In genomic region chr17:63768433-63768832, GRCh38 we compare ENCODE assay signal across 23 cellular contexts.
"Had no signal": no experiment of that assay in that cellular context is flagged by ENCODE, and none has a peak within 500 bp of the region (broad histone marks: within the 10 kb centered on the region; RNA-seq: fewer than 3 reads in every experiment).

No MANE protein-coding gene starts in this region.

- FAIRE-seq: astrocyte, islet of Langerhans, small intestine had no signal

- H3K4me3 Mint-ChIP-seq: activated CD8-positive, alpha-beta T cell treated with anti-CD3 and anti-CD28 coated beads for 36 hours; effector memory CD8-positive, alpha-beta T cell; memory B cell; naive B cell; type B pancreatic cell had no signal

- H3K4me2 ChIP-seq: hepatocyte had no signal

- H3K4me1 ChIP-seq: prostate gland had no signal

- H3K27ac ChIP-seq: adrenal gland, hepatocyte, prostate gland, right lobe of liver, stomach, WERI-Rb-1 had no signal

- H3K27ac Mint-ChIP-seq: activated CD8-positive, alpha-beta T cell treated with anti-CD3 and anti-CD28 coated beads for 36 hours; memory B cell; type B pancreatic cell had no signal

- H3K27me3 ChIP-seq: adrenal gland, hepatocyte, right lobe of liver, stomach had no signal

- H3K9me3 ChIP-seq: adrenal gland, mucosa of descending colon, prostate gland, right lobe of liver, stomach had no signal

- DNase-seq: activated CD4-positive, alpha-beta T cell treated with anti-CD3 and anti-CD28 coated beads for 48 hours; activated CD8-positive, alpha-beta T cell treated with anti-CD3 and anti-CD28 coated beads for 36 hours; activated effector memory CD4-positive, alpha-beta T cell treated with anti-CD3 and anti-CD28 coated beads, Interleukin-2, amount 50 U/mL, for 16 hours; activated naive CD4-positive, alpha-beta T cell treated with anti-CD3 and anti-CD28 coated beads, Interleukin-2, amount 50 U/mL, for 16 hours; activated T-cell treated with anti-CD3 and anti-CD28 coated beads, Interleukin-2, amount 50 U/mL, for 48 hours; adrenal gland; effector memory CD8-positive, alpha-beta T cell; mucosa of descending colon; naive B cell; right lobe of liver; small intestine; stimulated activated CD4-positive, alpha-beta T cell treated with anti-CD3 and anti-CD28 coated beads, Interleukin-15, amount 100 ng/mL, for 24 hours; stimulated activated CD4-positive, alpha-beta T cell treated with anti-CD3 and anti-CD28 coated beads, Interleukin-2, amount 100 ng/mL, for 48 hours; stomach; T-helper 2 cell; WERI-Rb-1 had no signal

- ATAC-seq: activated CD8-positive, alpha-beta T cell treated with anti-CD3 and anti-CD28 coated beads for 36 hours; effector memory CD8-positive, alpha-beta T cell; left lobe of liver; mucosa of descending colon; right lobe of liver had no signal

- H3K27me3 Mint-ChIP-seq: activated CD8-positive, alpha-beta T cell treated with anti-CD3 and anti-CD28 coated beads for 36 hours; effector memory CD8-positive, alpha-beta T cell; memory B cell; naive B cell; type B pancreatic cell had no signal

- H3K9me3 Mint-ChIP-seq: activated CD8-positive, alpha-beta T cell treated with anti-CD3 and anti-CD28 coated beads for 36 hours; effector memory CD8-positive, alpha-beta T cell; memory B cell; naive B cell; type B pancreatic cell had no signal

- H3K4me3 ChIP-seq: adrenal gland, hepatocyte, mucosa of descending colon, prostate gland, right lobe of liver, stomach had no signal

- H2AFZ ChIP-seq: hepatocyte had no signal

- H3K36me3 ChIP-seq: prostate gland had no signal
